ENCODE assay signal across 1 cellular context in the genomic region with DNA sequence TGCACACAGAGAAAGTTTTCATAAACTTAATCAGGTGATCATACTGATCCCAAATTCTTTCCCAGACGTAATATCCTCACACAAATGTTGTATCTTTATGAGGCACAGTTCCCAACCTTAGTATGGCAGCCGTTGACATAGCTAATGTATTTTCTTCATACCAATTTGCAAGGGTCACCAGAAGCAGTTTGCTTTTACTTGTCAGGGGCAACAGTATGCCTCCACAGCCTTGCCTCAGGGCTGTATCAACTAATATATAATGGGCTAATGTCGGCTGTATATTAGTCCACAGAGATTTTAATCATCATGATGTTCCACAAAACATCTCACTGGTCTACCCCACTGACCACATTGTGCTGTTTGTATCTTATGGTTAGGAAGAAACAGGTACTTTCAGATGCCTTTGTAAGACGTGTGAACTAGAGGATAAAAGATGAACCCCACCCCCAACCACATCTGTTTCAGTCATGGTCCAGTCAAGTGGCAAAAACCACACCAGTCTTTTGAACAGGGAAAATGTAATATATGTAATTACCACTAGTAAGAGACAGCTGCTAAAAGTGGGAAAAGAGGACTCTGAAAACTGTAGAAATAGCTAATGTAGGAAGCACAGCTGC.
TF ChIP-seq lines count a peak whose summit lies in the region.

No MANE protein-coding gene starts in this region.

TF ChIP-seq in SK-N-SH treated with all-trans-retinoic acid at 6 μM for 48 hours, 23 proteins besides CTCF, POLR2A, EP300 and RAD21:
- TF ChIP-seq, protein P1, sequence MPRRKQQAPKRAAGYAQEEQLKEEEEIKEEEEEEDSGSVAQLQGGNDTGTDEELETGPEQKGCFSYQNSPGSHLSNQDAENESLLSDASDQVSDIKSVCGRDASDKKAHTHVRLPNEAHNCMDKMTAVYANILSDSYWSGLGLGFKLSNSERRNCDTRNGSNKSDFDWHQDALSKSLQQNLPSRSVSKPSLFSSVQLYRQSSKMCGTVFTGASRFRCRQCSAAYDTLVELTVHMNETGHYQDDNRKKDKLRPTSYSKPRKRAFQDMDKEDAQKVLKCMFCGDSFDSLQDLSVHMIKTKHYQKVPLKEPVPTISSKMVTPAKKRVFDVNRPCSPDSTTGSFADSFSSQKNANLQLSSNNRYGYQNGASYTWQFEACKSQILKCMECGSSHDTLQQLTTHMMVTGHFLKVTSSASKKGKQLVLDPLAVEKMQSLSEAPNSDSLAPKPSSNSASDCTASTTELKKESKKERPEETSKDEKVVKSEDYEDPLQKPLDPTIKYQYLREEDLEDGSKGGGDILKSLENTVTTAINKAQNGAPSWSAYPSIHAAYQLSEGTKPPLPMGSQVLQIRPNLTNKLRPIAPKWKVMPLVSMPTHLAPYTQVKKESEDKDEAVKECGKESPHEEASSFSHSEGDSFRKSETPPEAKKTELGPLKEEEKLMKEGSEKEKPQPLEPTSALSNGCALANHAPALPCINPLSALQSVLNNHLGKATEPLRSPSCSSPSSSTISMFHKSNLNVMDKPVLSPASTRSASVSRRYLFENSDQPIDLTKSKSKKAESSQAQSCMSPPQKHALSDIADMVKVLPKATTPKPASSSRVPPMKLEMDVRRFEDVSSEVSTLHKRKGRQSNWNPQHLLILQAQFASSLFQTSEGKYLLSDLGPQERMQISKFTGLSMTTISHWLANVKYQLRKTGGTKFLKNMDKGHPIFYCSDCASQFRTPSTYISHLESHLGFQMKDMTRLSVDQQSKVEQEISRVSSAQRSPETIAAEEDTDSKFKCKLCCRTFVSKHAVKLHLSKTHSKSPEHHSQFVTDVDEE (CRISPR knock-in tag; IDR thresholded peaks at IDR 0.05) = no peak
- TF ChIP-seq SNAI2 (CRISPR knock-in tag; IDR thresholded peaks at IDR 0.05) = no peak
- TF ChIP-seq ZNF565 (CRISPR knock-in tag; conservative IDR thresholded peaks at IDR 0.05; ENCODE audit: low read depth) = no peak
- TF ChIP-seq ZNF8 (CRISPR knock-in tag; IDR thresholded peaks at IDR 0.05) = no peak
- no peak for TF ChIP-seq ESRRG (CRISPR knock-in tag; IDR thresholded peaks at IDR 0.05)
- TF ChIP-seq ARNTL (CRISPR knock-in tag; IDR thresholded peaks at IDR 0.05; ENCODE audit: borderline replicate concordance, low read depth) = no peak
- no peak for TF ChIP-seq ZFP30 (CRISPR knock-in tag; IDR thresholded peaks at IDR 0.05)
- no peak for TF ChIP-seq PPARA (CRISPR knock-in tag; IDR thresholded peaks at IDR 0.05; ENCODE audit: borderline replicate concordance)
- no peak for TF ChIP-seq BACH2 (CRISPR knock-in tag; IDR thresholded peaks at IDR 0.05; ENCODE audit: borderline replicate concordance)
- TF ChIP-seq, protein P2, sequence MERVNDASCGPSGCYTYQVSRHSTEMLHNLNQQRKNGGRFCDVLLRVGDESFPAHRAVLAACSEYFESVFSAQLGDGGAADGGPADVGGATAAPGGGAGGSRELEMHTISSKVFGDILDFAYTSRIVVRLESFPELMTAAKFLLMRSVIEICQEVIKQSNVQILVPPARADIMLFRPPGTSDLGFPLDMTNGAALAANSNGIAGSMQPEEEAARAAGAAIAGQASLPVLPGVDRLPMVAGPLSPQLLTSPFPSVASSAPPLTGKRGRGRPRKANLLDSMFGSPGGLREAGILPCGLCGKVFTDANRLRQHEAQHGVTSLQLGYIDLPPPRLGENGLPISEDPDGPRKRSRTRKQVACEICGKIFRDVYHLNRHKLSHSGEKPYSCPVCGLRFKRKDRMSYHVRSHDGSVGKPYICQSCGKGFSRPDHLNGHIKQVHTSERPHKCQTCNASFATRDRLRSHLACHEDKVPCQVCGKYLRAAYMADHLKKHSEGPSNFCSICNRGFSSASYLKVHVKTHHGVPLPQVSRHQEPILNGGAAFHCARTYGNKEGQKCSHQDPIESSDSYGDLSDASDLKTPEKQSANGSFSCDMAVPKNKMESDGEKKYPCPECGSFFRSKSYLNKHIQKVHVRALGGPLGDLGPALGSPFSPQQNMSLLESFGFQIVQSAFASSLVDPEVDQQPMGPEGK (CRISPR knock-in tag; IDR thresholded peaks at IDR 0.05; ENCODE audit: borderline replicate concordance) = no peak
- TF ChIP-seq CSDC2 (CRISPR knock-in tag; IDR thresholded peaks at IDR 0.05) = no peak
- TF ChIP-seq RARB (CRISPR knock-in tag; IDR thresholded peaks at IDR 0.05) = no peak
- no peak for TF ChIP-seq OSR1 (CRISPR knock-in tag; IDR thresholded peaks at IDR 0.05)
- TF ChIP-seq, protein P3, sequence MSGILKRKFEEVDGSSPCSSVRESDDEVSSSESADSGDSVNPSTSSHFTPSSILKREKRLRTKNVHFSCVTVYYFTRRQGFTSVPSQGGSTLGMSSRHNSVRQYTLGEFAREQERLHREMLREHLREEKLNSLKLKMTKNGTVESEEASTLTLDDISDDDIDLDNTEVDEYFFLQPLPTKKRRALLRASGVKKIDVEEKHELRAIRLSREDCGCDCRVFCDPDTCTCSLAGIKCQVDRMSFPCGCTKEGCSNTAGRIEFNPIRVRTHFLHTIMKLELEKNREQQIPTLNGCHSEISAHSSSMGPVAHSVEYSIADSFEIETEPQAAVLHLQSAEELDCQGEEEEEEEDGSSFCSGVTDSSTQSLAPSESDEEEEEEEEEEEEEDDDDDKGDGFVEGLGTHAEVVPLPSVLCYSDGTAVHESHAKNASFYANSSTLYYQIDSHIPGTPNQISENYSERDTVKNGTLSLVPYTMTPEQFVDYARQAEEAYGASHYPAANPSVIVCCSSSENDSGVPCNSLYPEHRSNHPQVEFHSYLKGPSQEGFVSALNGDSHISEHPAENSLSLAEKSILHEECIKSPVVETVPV (CRISPR knock-in tag; IDR thresholded peaks at IDR 0.05) = no peak
- no peak for TF ChIP-seq ZFP3 (CRISPR knock-in tag; IDR thresholded peaks at IDR 0.05)
- TF ChIP-seq ZNF70 (CRISPR knock-in tag; IDR thresholded peaks at IDR 0.05) = no peak
